8 cellular contexts compared by ENCODE assay signal in the genomic region with DNA sequence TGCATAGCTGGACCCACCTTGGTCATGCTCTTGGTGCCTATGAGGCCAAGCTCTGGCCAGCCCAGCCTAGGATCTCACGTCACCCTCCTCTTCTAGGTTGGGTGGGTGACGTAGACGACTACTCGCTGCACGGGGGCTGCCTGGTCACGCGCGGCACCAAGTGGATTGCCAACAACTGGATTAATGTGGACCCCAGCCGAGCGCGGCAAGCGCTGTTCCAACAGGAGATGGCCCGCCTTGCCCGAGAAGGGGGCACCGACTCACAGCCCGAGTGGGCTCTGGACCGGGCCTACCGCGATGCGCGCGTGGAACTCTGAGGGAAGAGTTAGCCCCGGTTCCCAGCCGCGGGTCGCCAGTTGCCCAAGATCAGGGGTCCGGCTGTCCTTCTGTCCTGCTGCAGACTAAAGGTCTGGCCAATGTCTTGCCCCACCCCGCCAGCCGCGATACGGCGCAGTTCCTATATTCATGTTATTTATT. TPM values are rescaled to one million over a fixed set of nuclear protein-coding genes. Genes with fewer than 3 reads are reported as not detected.
DNase-seq lines count a peak whose midpoint lies in the region; ATAC-seq and TF ChIP-seq lines count a peak whose summit lies in the region.

No MANE protein-coding gene starts in this region.

- H3K4me3 Mint-ChIP-seq in neural progenitor cell, result peak overlapping the region; percentile 100

- H3K79me2 ChIP-seq in neural progenitor cell (ENCODE audit: low read depth), result peaks cover 44% of the 10 kb centered on the region

- H3K9ac ChIP-seq in neural progenitor cell, result peak overlapping the region; percentile 70

- peaks cover 3% of the 10 kb centered on the region for H3K9me3 Mint-ChIP-seq in neural progenitor cell

- peaks cover 39% of the 10 kb centered on the region for H4K20me1 ChIP-seq in neural progenitor cell (ENCODE audit: low read depth)

- in situ Hi-C loops in ACHN (cut with HindIII; ENCODE audit: low pct_ligation_motif_present, low pct_unique_long_range_greater_than_20kb, low sequenced_read_pairs), result no loop called here

- peaks cover 16% of the 10 kb centered on the region for H3K4me1 Mint-ChIP-seq in neural progenitor cell

- ATAC-seq in GM19397 (IDR thresholded peaks at IDR 0.05; ENCODE audit: unreplicated experiment) (peak; percentile 2), GM21390 (IDR thresholded peaks at IDR 0.05; ENCODE audit: unreplicated experiment) (no peak)

- H3K36me3 ChIP-seq in neural progenitor cell, result no peaks in the 10 kb centered on the region

- no peak overlapping the region for H3K27ac ChIP-seq in neural progenitor cell

- DNase-seq in ACHN (peak; percentile 40), T-helper 9 cell (peak; percentile 11), fibroblast of pulmonary artery (ENCODE audit: low read depth) (peak; percentile 63), neural progenitor cell (ENCODE audit: low spot score) (peak; percentile 30), HuH-7.5 (ENCODE audit: low spot score) (no peak)
- DNase-seq in activated CD4-positive, alpha-beta T cell treated with anti-CD3 and anti-CD28 coated beads, Interleukin-2, amount 50 U/mL, for 4 hours, result no peak

- H3K4me2 ChIP-seq in neural progenitor cell, result peak overlapping the region; percentile 96

- no peaks in the 10 kb centered on the region for H3K27me3 ChIP-seq in neural progenitor cell

- peaks cover 7% of the 10 kb centered on the region for H3K36me3 Mint-ChIP-seq in neural progenitor cell

- no peak overlapping the region for H2AFZ ChIP-seq in neural progenitor cell (replicated peaks)

- H3K27me3 Mint-ChIP-seq in neural progenitor cell (ENCODE audit: insufficient read depth, low read depth), result peaks cover 9% of the 10 kb centered on the region

- H3K27ac Mint-ChIP-seq in neural progenitor cell, result peak overlapping the region; percentile 100

- peak overlapping the region; percentile 89 for H3K4me3 ChIP-seq in fibroblast of pulmonary artery (replicated peaks; ENCODE audit: low read depth, low read length)
- peak overlapping the region; percentile 88 for H3K4me3 ChIP-seq in neural progenitor cell

- no peaks in the 10 kb centered on the region for H3K9me3 ChIP-seq in neural progenitor cell (ENCODE audit: low read depth)

- H3F3A ChIP-seq in neural progenitor cell (ENCODE audit: low read depth), result peaks cover 14% of the 10 kb centered on the region

- TF ChIP-seq CTCF in fibroblast of pulmonary artery (IDR thresholded peaks at IDR 0.05; ENCODE audit: low read length, missing control alignments) (no peak), neural progenitor cell (IDR thresholded peaks at IDR 0.05) (no peak)

- H3K4me1 ChIP-seq in neural progenitor cell, result peaks cover 13% of the 10 kb centered on the region

RNA-seq across cellular contexts. Expression of a gene that starts 0.6 kb away (rescaled TPM):
- 131 and 215 TPM in 2 replicates for total RNA-seq in neural progenitor cell (ENCODE audit: low replicate concordance)

RNA-seq across cellular contexts. Expression of a gene that starts 11.8 kb away (rescaled TPM):
- total RNA-seq in neural progenitor cell (ENCODE audit: low replicate concordance), result 32.9 and 57.4 TPM in 2 replicates

RNA-seq across cellular contexts. Expression of a gene that starts 15.3 kb away (rescaled TPM):
- total RNA-seq in neural progenitor cell (ENCODE audit: low replicate concordance), result 26.2 and 36.8 TPM in 2 replicates

RNA-seq across cellular contexts. Expression of a gene that starts 16.6 kb away (rescaled TPM):
- 15.3 and 34.6 TPM in 2 replicates for total RNA-seq in neural progenitor cell (ENCODE audit: low replicate concordance)

RNA-seq across cellular contexts. Expression of a gene that starts 22.6 kb away (rescaled TPM):
- total RNA-seq in neural progenitor cell (ENCODE audit: low replicate concordance), result 271 and 313 TPM in 2 replicates

Comparison
In these comparisons a context has a peak if more than half of its experiments do, and no peak if none do; other contexts are left out.
1. DNase-seq: peak in ACHN (single experiment), T-helper 9 cell (single experiment), fibroblast of pulmonary artery (single experiment) and neural progenitor cell (single experiment); none in HuH-7.5 (single experiment) and activated CD4-positive, alpha-beta T cell treated with anti-CD3 and anti-CD28 coated beads, Interleukin-2, amount 50 U/mL, for 4 hours (0 of 2).